In genomic region chr17:59950049-59950448, GRCh38 we compare ENCODE assay signal across 9 cellular contexts.
"Had no signal": no experiment of that assay in that cellular context is flagged by ENCODE, and none has a peak within 500 bp of the region (broad histone marks: within the 10 kb centered on the region; RNA-seq: fewer than 3 reads in every experiment).

No MANE protein-coding gene starts in this region.

- H2AFZ ChIP-seq: GM23248 had no signal

- DNase-seq: GM23248, GOT3, H7, HFFc6, KBM-7 had no signal

- H3K9ac ChIP-seq: GM23248 had no signal

- H3K27ac ChIP-seq: GM23248, HL-60 had no signal

- H3K4me3 ChIP-seq: GM23248, HAP-1 had no signal

- ATAC-seq: HCT116, HepG2 had no signal

- H3K9me3 ChIP-seq: HAP-1 had no signal

- FAIRE-seq: HepG2 had no signal

- H3K4me1 ChIP-seq: HAP-1 had no signal
